8 cellular contexts compared by ENCODE assay signal in the genomic region with DNA sequence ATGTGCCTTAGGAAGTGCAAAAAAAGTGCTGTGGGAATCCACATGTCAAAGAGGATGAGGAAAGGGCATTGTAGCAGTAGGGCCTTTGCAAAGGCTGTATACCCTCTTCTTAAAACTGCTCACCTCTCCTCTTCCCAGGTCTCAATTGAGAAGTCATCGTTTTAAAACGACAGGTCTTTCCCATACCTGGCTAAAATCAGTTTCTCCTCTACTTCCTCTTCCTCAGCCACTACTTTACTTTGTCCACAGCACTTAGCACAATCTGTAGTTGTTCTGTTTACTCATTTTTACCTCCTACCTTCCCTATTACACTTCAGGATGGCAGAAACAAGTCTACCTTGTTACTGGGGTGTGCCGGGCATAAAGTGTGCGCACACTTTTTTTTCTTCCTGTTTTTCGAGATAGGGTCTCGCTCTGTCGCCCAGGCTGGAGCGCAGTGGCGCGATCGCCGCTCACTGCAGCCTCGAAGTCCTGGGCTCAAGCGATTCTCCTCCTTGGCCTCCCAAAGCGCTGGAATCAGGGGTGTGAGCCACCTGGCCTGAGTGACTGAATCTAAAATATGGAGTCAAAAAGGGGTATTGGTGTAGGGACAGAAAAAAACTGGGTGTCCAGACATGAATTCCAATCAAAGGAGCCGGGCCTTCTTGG. TPM values are rescaled to one million over a fixed set of nuclear protein-coding genes. Genes with fewer than 3 reads are reported as not detected.
DNase-seq lines count a peak whose midpoint lies in the region; ATAC-seq and TF ChIP-seq lines count a peak whose summit lies in the region.

No MANE protein-coding gene starts in this region.

- ATAC-seq in GM19023 (IDR thresholded peaks at IDR 0.05; ENCODE audit: unreplicated experiment) = peak; percentile 6
- peak; percentile 15 for ATAC-seq in HG03432 (IDR thresholded peaks at IDR 0.05; ENCODE audit: unreplicated experiment)
- peak; percentile 0 for ATAC-seq in stimulated activated naive CD8-positive, alpha-beta T cell treated with anti-CD3 and anti-CD28 coated beads, Interleukin-15, Interleukin-2, amounts not matched to agents 100 U/mL and 50 U/mL, for 24 hours

- H3K27ac ChIP-seq in A673 (ENCODE audit: low read depth, low read length, poor library complexity, severe bottlenecking) = peak overlapping the region; percentile 99

- peak overlapping the region; percentile 93 for H3K27ac Mint-ChIP-seq in activated naive CD8-positive, alpha-beta T cell

- peak overlapping the region; percentile 52 for H3K4me3 ChIP-seq in A673 (ENCODE audit: low read depth, low read length, poor library complexity, severe bottlenecking)
- peak overlapping the region; percentile 76 for H3K4me3 ChIP-seq in iPS-15b (ENCODE audit: low read depth, low read length)

- H3K9ac ChIP-seq in iPS-15b (ENCODE audit: low read depth, low read length) = peak overlapping the region; percentile 54

- CTCF ChIA-PET in A673 (lab: Charles Lee) = no interaction called here

- peak overlapping the region; percentile 87 for H3K4me3 Mint-ChIP-seq in activated naive CD8-positive, alpha-beta T cell

- H3K9me3 Mint-ChIP-seq in activated naive CD8-positive, alpha-beta T cell (ENCODE audit: low read depth) = no peaks in the 10 kb centered on the region

- no peaks in the 10 kb centered on the region for H3K36me3 ChIP-seq in A673 (ENCODE audit: insufficient read depth, low read length, poor library complexity, severe bottlenecking)
- H3K36me3 ChIP-seq in iPS-15b (ENCODE audit: control insufficient read depth, insufficient read depth, low read length) = no peaks in the 10 kb centered on the region

- DNase-seq in A673 (ENCODE audit: low spot score) (no peak), NCI-H187 treated with DMSO at 0.1 percent for 48 hours (lab: John Stamatoyannopoulos, UW) (no peak), foreskin melanocyte (no peak)
- DNase-seq in stimulated activated naive CD8-positive, alpha-beta T cell treated with anti-CD3 and anti-CD28 coated beads, Interleukin-15, Interleukin-2, amounts not matched to agents 100 U/mL and 50 U/mL, for 24 hours = no peak

- TF ChIP-seq CTCF in A673 (conservative IDR thresholded peaks at IDR 0.05; ENCODE audit: low read depth, low read length) = no peak

- intact Hi-C loops in A673 (cut with micrococcal nuclease; ENCODE audit: unreplicated experiment) = no loop called here

- H3K27me3 Mint-ChIP-seq in activated naive CD8-positive, alpha-beta T cell = no peaks in the 10 kb centered on the region

- H3K4me1 Mint-ChIP-seq in activated naive CD8-positive, alpha-beta T cell (ENCODE audit: low read depth) = peaks cover 43% of the 10 kb centered on the region

- peaks cover 17% of the 10 kb centered on the region for H3K4me1 ChIP-seq in A673 (ENCODE audit: insufficient read depth, low read length, poor library complexity, severe bottlenecking)
- peaks cover 11% of the 10 kb centered on the region for H3K4me1 ChIP-seq in iPS-15b (ENCODE audit: control insufficient read depth, insufficient read depth, low read length)

- no peaks in the 10 kb centered on the region for H3K36me3 Mint-ChIP-seq in activated naive CD8-positive, alpha-beta T cell

- H3K27me3 ChIP-seq in A673 (replicated peaks; ENCODE audit: insufficient read depth, low read depth, low read length, poor library complexity) (no peaks in the 10 kb centered on the region), iPS-15b (ENCODE audit: control insufficient read depth, insufficient read depth, low read length) (peaks cover 23% of the 10 kb centered on the region)

- H3K9me3 ChIP-seq in A673 (ENCODE audit: low read depth, low read length, poor library complexity, severe bottlenecking) (no peaks in the 10 kb centered on the region), iPS-15b (ENCODE audit: control insufficient read depth, insufficient read depth, low read length) (no peaks in the 10 kb centered on the region)

- BruUV-seq in A673 (replicated peaks; lab: Mats Ljungman, UMichigan) = TSS peak; percentile 93

- POLR2A ChIA-PET in A673 (lab: Charles Lee; ENCODE audit: low non-redundant PET) = interaction anchor here (0.6 to 1.0 kb wide), 2 partner anchors 10 to 620 kb away, joined by 3 read pairs; a partner anchor contains a TSS

RNA-seq across cellular contexts. Expression of a gene that starts 9.8 kb away (rescaled TPM):
- total RNA-seq in A673 (2021) = 98.5 and 99.2 TPM in 2 replicates
